In genomic region chr7:24283559-24283899, GRCh38 we compare ENCODE assay signal across 13 cellular contexts. TPM values are rescaled to one million over a fixed set of nuclear protein-coding genes. Genes with fewer than 3 reads are reported as not detected.
DNase-seq lines count a peak whose midpoint lies in the region; ATAC-seq and TF ChIP-seq lines count a peak whose summit lies in the region.
"Had no signal": no experiment of that assay in that cellular context is flagged by ENCODE, and none has a peak within 500 bp of the region (broad histone marks: within the 10 kb centered on the region; RNA-seq: fewer than 3 reads in every experiment).

No MANE protein-coding gene starts in this region.

- peak; percentile 39 for ATAC-seq in memory B cell (ENCODE audit: low read depth)
- ATAC-seq: HCT116 had no signal

- H3K9me3 Mint-ChIP-seq in activated T-helper 1 cell treated with anti-CD3 and anti-CD28 coated beads, Interleukin-12 subunit alpha, Interleukin-12 subunit beta, Interleukin-2, Interleukin-4 antibody, amounts not matched to agents 30 ng/mL and 10 ng/mL and 1 ng/mL, durations not matched to agents 14 hours and 24 hours and 36 hours = no peaks in the 10 kb centered on the region
- H3K9me3 Mint-ChIP-seq in memory B cell (no peaks in the 10 kb centered on the region), type B pancreatic cell (no peaks in the 10 kb centered on the region), immature natural killer cell (no peaks in the 10 kb centered on the region)

- peak overlapping the region; percentile 65 for H3K4me3 Mint-ChIP-seq in activated T-helper 1 cell treated with anti-CD3 and anti-CD28 coated beads, Interleukin-12 subunit alpha, Interleukin-12 subunit beta, Interleukin-2, Interleukin-4 antibody, amounts not matched to agents 30 ng/mL and 10 ng/mL and 1 ng/mL, durations not matched to agents 14 hours and 24 hours and 36 hours
- peak overlapping the region; percentile 79 for H3K4me3 Mint-ChIP-seq in memory B cell
- peak overlapping the region; percentile 79 for H3K4me3 Mint-ChIP-seq in type B pancreatic cell
- peak overlapping the region in 1 of 5 donors; percentile 57 for H3K4me3 Mint-ChIP-seq in immature natural killer cell

- TF ChIP-seq CTCF in type B pancreatic cell (conservative IDR thresholded peaks at IDR 0.05) = no peak

- H3K27me3 Mint-ChIP-seq in activated T-helper 1 cell treated with anti-CD3 and anti-CD28 coated beads, Interleukin-12 subunit alpha, Interleukin-12 subunit beta, Interleukin-2, Interleukin-4 antibody, amounts not matched to agents 30 ng/mL and 10 ng/mL and 1 ng/mL, durations not matched to agents 14 hours and 24 hours and 36 hours (ENCODE audit: insufficient read depth) = peaks cover 51% of the 10 kb centered on the region
- H3K27me3 Mint-ChIP-seq in memory B cell = peaks cover 13% of the 10 kb centered on the region
- H3K27me3 Mint-ChIP-seq in type B pancreatic cell = peaks cover 46% of the 10 kb centered on the region
- H3K27me3 Mint-ChIP-seq in immature natural killer cell (ENCODE audit: low read depth in 3 of 3) = peaks cover 6 to 20% (median 17%) of the 10 kb centered on the region in 3 donors

- DNase-seq in stimulated activated CD4-positive, alpha-beta T cell treated with anti-CD3 and anti-CD28 coated beads, Interleukin-12 subunit alpha, Interleukin-12 subunit beta, amount 100 ng/mL, for 4 hours = peak; percentile 2
- DNase-seq in stimulated activated CD4-positive, alpha-beta T cell treated with anti-CD3 and anti-CD28 coated beads, Interleukin-4, amount 100 ng/mL, for 4 hours = no peak
- no peak for DNase-seq in activated T-helper 1 cell treated with anti-CD3 and anti-CD28 coated beads, Interleukin-12 subunit alpha, Interleukin-12 subunit beta, Interleukin-2, Interleukin-4 antibody, amounts not matched to agents 30 ng/mL and 10 ng/mL and 1 ng/mL, durations not matched to agents 14 hours and 24 hours and 36 hours (ENCODE audit: low spot score)
- DNase-seq in memory B cell (ENCODE audit: low spot score in 2 of 2) (peak; percentile 5 to 17), type B pancreatic cell (ENCODE audit: extremely low spot score, unreplicated experiment) (no peak), CD1c-positive myeloid dendritic cell (ENCODE audit: extremely low spot score) (no peak), immature natural killer cell (no peak), cortex of kidney (lab: John Stamatoyannopoulos, UW) (no peak)
- DNase-seq: cerebellar nuclear complex, COR-L47, NCI-H1930 had no signal

- peaks cover 5% of the 10 kb centered on the region for H3K4me1 Mint-ChIP-seq in activated T-helper 1 cell treated with anti-CD3 and anti-CD28 coated beads, Interleukin-12 subunit alpha, Interleukin-12 subunit beta, Interleukin-2, Interleukin-4 antibody, amounts not matched to agents 30 ng/mL and 10 ng/mL and 1 ng/mL, durations not matched to agents 14 hours and 24 hours and 36 hours (ENCODE audit: low read depth)
- H3K4me1 Mint-ChIP-seq in memory B cell = peaks cover 8% of the 10 kb centered on the region
- no peaks in the 10 kb centered on the region for H3K4me1 Mint-ChIP-seq in type B pancreatic cell (ENCODE audit: unreplicated experiment)
- peaks cover 0 to 2% of the 10 kb centered on the region in 2 donors for H3K4me1 Mint-ChIP-seq in immature natural killer cell

- H3K27ac Mint-ChIP-seq in activated T-helper 1 cell treated with anti-CD3 and anti-CD28 coated beads, Interleukin-12 subunit alpha, Interleukin-12 subunit beta, Interleukin-2, Interleukin-4 antibody, amounts not matched to agents 30 ng/mL and 10 ng/mL and 1 ng/mL, durations not matched to agents 14 hours and 24 hours and 36 hours = no peak overlapping the region
- H3K27ac Mint-ChIP-seq in memory B cell (no peak overlapping the region), type B pancreatic cell (no peak overlapping the region), immature natural killer cell (no peak overlapping the region)

- intact Hi-C loops in activated T-helper 1 cell treated with anti-CD3 and anti-CD28 coated beads, Interleukin-12 subunit alpha, Interleukin-12 subunit beta, Interleukin-2, Interleukin-4 antibody, amounts not matched to agents 30 ng/mL and 10 ng/mL and 1 ng/mL, durations not matched to agents 14 hours and 24 hours and 36 hours (cut with micrococcal nuclease) = loop anchor here (10.0 kb wide), 1 partner anchor 1581 kb away; no protein-coding TSS in a partner anchor

- H3K36me3 Mint-ChIP-seq in activated T-helper 1 cell treated with anti-CD3 and anti-CD28 coated beads, Interleukin-12 subunit alpha, Interleukin-12 subunit beta, Interleukin-2, Interleukin-4 antibody, amounts not matched to agents 30 ng/mL and 10 ng/mL and 1 ng/mL, durations not matched to agents 14 hours and 24 hours and 36 hours (ENCODE audit: low read depth) = no peaks in the 10 kb centered on the region
- H3K36me3 Mint-ChIP-seq in memory B cell = no peaks in the 10 kb centered on the region
- H3K36me3 Mint-ChIP-seq in type B pancreatic cell = no peaks in the 10 kb centered on the region
- no peaks in the 10 kb centered on the region for H3K36me3 Mint-ChIP-seq in immature natural killer cell

RNA-seq across cellular contexts. Expression of gene NPY, which starts 0.5 kb away (rescaled TPM):
- total RNA-seq in activated T-helper 1 cell treated with anti-CD3 and anti-CD28 coated beads, Interleukin-12 subunit alpha, Interleukin-12 subunit beta, Interleukin-2, Interleukin-4 antibody, amounts not matched to agents 30 ng/mL and 10 ng/mL and 1 ng/mL, durations not matched to agents 14 hours and 24 hours and 36 hours = not detected in 2 replicates
- total RNA-seq in type B pancreatic cell (ENCODE audit: low replicate concordance) = 1.5 and 3.3 TPM in 2 replicates
- not detected for polyA plus RNA-seq in immature natural killer cell
- total RNA-seq: osteocyte had no signal

Comparison
In these comparisons a context has a peak if more than half of its experiments do, and no peak if none do; other contexts are left out.
1. DNase-seq: peak in stimulated activated CD4-positive, alpha-beta T cell treated with anti-CD3 and anti-CD28 coated beads, Interleukin-12 subunit alpha, Interleukin-12 subunit beta, amount 100 ng/mL, for 4 hours (single experiment) and memory B cell (2 of 2); none in stimulated activated CD4-positive, alpha-beta T cell treated with anti-CD3 and anti-CD28 coated beads, Interleukin-4, amount 100 ng/mL, for 4 hours (0 of 2), activated T-helper 1 cell treated with anti-CD3 and anti-CD28 coated beads, Interleukin-12 subunit alpha, Interleukin-12 subunit beta, Interleukin-2, Interleukin-4 antibody, amounts not matched to agents 30 ng/mL and 10 ng/mL and 1 ng/mL, durations not matched to agents 14 hours and 24 hours and 36 hours (single experiment), type B pancreatic cell (single experiment), CD1c-positive myeloid dendritic cell (single experiment), immature natural killer cell (0 of 3) and cortex of kidney (single experiment).